Comparison of ENCODE assay signal across 21 cellular contexts in genomic region chr10:68725016-68725415, GRCh38. TPM values are rescaled to one million over a fixed set of nuclear protein-coding genes. Genes with fewer than 3 reads are reported as not detected.
DNase-seq lines count a peak whose midpoint lies in the region; ATAC-seq, FAIRE-seq and TF ChIP-seq lines count a peak whose summit lies in the region.
"Had no signal": no experiment of that assay in that cellular context is flagged by ENCODE, and none has a peak within 500 bp of the region (broad histone marks: within the 10 kb centered on the region; RNA-seq: fewer than 3 reads in every experiment).

No MANE protein-coding gene starts in this region.

- H3K4me3 Mint-ChIP-seq in activated T-helper 17 cell treated with anti-CD3 and anti-CD28 coated beads, Interleukin-2, amount 50 U/mL, for 72 hours: no peak overlapping the region
- H3K4me3 Mint-ChIP-seq: B cell had no signal

- peak overlapping the region; percentile 37 for H3K27ac Mint-ChIP-seq in activated T-helper 17 cell treated with anti-CD3 and anti-CD28 coated beads, Interleukin-2, amount 50 U/mL, for 72 hours
- H3K27ac Mint-ChIP-seq: B cell had no signal

- H3K27me3 Mint-ChIP-seq in activated T-helper 17 cell treated with anti-CD3 and anti-CD28 coated beads, Interleukin-2, amount 50 U/mL, for 72 hours: no peaks in the 10 kb centered on the region
- H3K27me3 Mint-ChIP-seq: B cell; CD8-positive, alpha-beta memory T cell had no signal

- no peak overlapping the region for H3K4me3 ChIP-seq in right atrium auricular region
- H3K4me3 ChIP-seq in heart left ventricle: no peak overlapping the region
- H3K4me3 ChIP-seq in trophoblast cell (ENCODE audit: low read depth, low read length): no peak overlapping the region
- H3K4me3 ChIP-seq: BLaER1 treated with 17β-estradiol and CSF1 and Interleukin-3, amounts not matched to agents 10 nM and 100 nM; GM12878; HAP-1 had no signal

- no peak overlapping the region for H4K91ac ChIP-seq in trophoblast cell (ENCODE audit: low read depth, low read length)

- intact Hi-C loops in heart left ventricle (cut with DNase I): loop anchor here in 4 of 10 donors (5.0 to 10.0 kb wide), 3 partner anchors 57 to 390 kb away; partner anchors contain the start of genes HNRNPH3 (in 1 of the 4) and PBLD (in 1 of the 4)

- H3K79me2 ChIP-seq in trophoblast cell (ENCODE audit: control insufficient read depth, insufficient read depth, low read length, poor library complexity): peaks cover 12% of the 10 kb centered on the region

- no peak overlapping the region for H3K23ac ChIP-seq in trophoblast cell (ENCODE audit: low read length)

- H2BK120ac ChIP-seq in trophoblast cell (ENCODE audit: insufficient read depth, low read length, poor library complexity): no peak overlapping the region

- peak overlapping the region; percentile 85 for H3K4ac ChIP-seq in trophoblast cell (ENCODE audit: low read depth, low read length)

- ATAC-seq in heart left ventricle (no peak), left lobe of liver (no peak), HG03159 (IDR thresholded peaks at IDR 0.05; ENCODE audit: unreplicated experiment) (no peak)
- ATAC-seq in activated T-helper 17 cell treated with anti-CD3 and anti-CD28 coated beads, Interleukin-2, amount 50 U/mL, for 72 hours (replicated peaks): no peak
- ATAC-seq: GM12878 had no signal

- peaks cover 87% of the 10 kb centered on the region for H3K36me3 Mint-ChIP-seq in activated T-helper 17 cell treated with anti-CD3 and anti-CD28 coated beads, Interleukin-2, amount 50 U/mL, for 72 hours (ENCODE audit: low read depth)

- H4K8ac ChIP-seq in trophoblast cell (ENCODE audit: low read depth, low read length): no peak overlapping the region

- H2BK12ac ChIP-seq in trophoblast cell (ENCODE audit: low read length): no peak overlapping the region

- no peak for TF ChIP-seq CTCF in right atrium auricular region (IDR thresholded peaks at IDR 0.05)
- TF ChIP-seq CTCF in heart left ventricle (IDR thresholded peaks at IDR 0.05): no peak

- no peak overlapping the region for H3K4me2 ChIP-seq in trophoblast cell (ENCODE audit: low read length)
- H3K4me2 ChIP-seq: BLaER1 treated with 17β-estradiol and CSF1 and Interleukin-3, amounts not matched to agents 10 nM and 100 nM had no signal

- H3K36me3 ChIP-seq in right atrium auricular region (peaks cover 42% of the 10 kb centered on the region), heart left ventricle (peaks cover 0 to 77% (median 66%) of the 10 kb centered on the region in 9 donors), trophoblast cell (ENCODE audit: control insufficient read depth in 1 of 2, insufficient read depth in 2 of 2, low read length in 2 of 2) (peaks cover 39 to 44% of the 10 kb centered on the region in 2 experiments)

- H3K4me1 Mint-ChIP-seq in activated T-helper 17 cell treated with anti-CD3 and anti-CD28 coated beads, Interleukin-2, amount 50 U/mL, for 72 hours: peaks cover 7% of the 10 kb centered on the region

- H3K4me1 ChIP-seq in right atrium auricular region: peaks cover 0 to 11% of the 10 kb centered on the region in 2 donors
- peaks cover 0 to 17% (median 9%) of the 10 kb centered on the region in 12 donors for H3K4me1 ChIP-seq in heart left ventricle
- peaks cover 0 to 4% of the 10 kb centered on the region in 2 experiments for H3K4me1 ChIP-seq in trophoblast cell (ENCODE audit: control insufficient read depth in 1 of 2, insufficient read depth in 2 of 2, low read length in 2 of 2)
- H3K4me1 ChIP-seq: HAP-1 had no signal

- H3K9me3 Mint-ChIP-seq in activated T-helper 17 cell treated with anti-CD3 and anti-CD28 coated beads, Interleukin-2, amount 50 U/mL, for 72 hours: no peaks in the 10 kb centered on the region

- no peaks in the 10 kb centered on the region for H3K27me3 ChIP-seq in right atrium auricular region
- no peaks in the 10 kb centered on the region for H3K27me3 ChIP-seq in heart left ventricle
- H3K27me3 ChIP-seq in trophoblast cell (ENCODE audit: insufficient read depth, low read length): no peaks in the 10 kb centered on the region
- H3K27me3 ChIP-seq: BLaER1 treated with 17β-estradiol and CSF1 and Interleukin-3, amounts not matched to agents 10 nM and 100 nM had no signal

- no peaks in the 10 kb centered on the region for H3K9me3 ChIP-seq in right atrium auricular region
- H3K9me3 ChIP-seq in heart left ventricle: no peaks in the 10 kb centered on the region
- H3K9me3 ChIP-seq in trophoblast cell (ENCODE audit: insufficient read depth, low read depth, low read length): no peaks in the 10 kb centered on the region

- DNase-seq in right atrium auricular region (ENCODE audit: low spot score) (peak; percentile 55), heart left ventricle (no peak), left lobe of liver (ENCODE audit: low spot score) (peak; percentile 16), trophoblast cell (no peak), NCI-H226 (no peak), GM12891 (ENCODE audit: insufficient read length, low spot score) (no peak)
- DNase-seq: CD8-positive, alpha-beta memory T cell; COR-L47; DMS 273 treated with DMSO at 0.1 percent for 48 hours; DMS53; DND-41; EL; GOT3 had no signal

- no peak for FAIRE-seq in GM12891 (lab: Jason Lieb, UNC)
- FAIRE-seq: GM12878, GM19239 had no signal

- H2AK5ac ChIP-seq in trophoblast cell (ENCODE audit: low read length): no peak overlapping the region

- H4K12ac ChIP-seq in trophoblast cell (ENCODE audit: low read depth, low read length): no peak overlapping the region

- H3K18ac ChIP-seq in trophoblast cell (ENCODE audit: low read length): no peak overlapping the region

- TF ChIP-seq POLR2A in heart left ventricle (IDR thresholded peaks at IDR 0.05): no peak
- TF ChIP-seq POLR2A in GM12891 (IDR thresholded peaks at IDR 0.05; ENCODE audit: low read depth, low read length): no peak

- H3K79me1 ChIP-seq in trophoblast cell (ENCODE audit: low read length): peaks cover 7% of the 10 kb centered on the region

- H2AFZ ChIP-seq in trophoblast cell (ENCODE audit: insufficient read depth, low read length, poor library complexity): no peak overlapping the region

- H3K14ac ChIP-seq in trophoblast cell (ENCODE audit: low read length): no peak overlapping the region

- H2BK5ac ChIP-seq in trophoblast cell (ENCODE audit: low read depth, low read length, poor library complexity): no peak overlapping the region

- no peak overlapping the region for H3K27ac ChIP-seq in right atrium auricular region
- H3K27ac ChIP-seq in heart left ventricle: no peak overlapping the region
- no peak overlapping the region for H3K27ac ChIP-seq in trophoblast cell (ENCODE audit: low read depth, low read length)
- H3K27ac ChIP-seq: BLaER1 treated with 17β-estradiol and CSF1 and Interleukin-3, amounts not matched to agents 10 nM and 100 nM; HL-60 had no signal

- WGBS in heart left ventricle, 4 donors: 95 to 97% (median 95%) methylated on average over 14 of the region's 14 CpGs
- WGBS in trophoblast cell (ENCODE audit: extremely low coverage, insufficient coverage, insufficient read length): no CpG with 5 or more reads among the region's 14 CpGs

- H3K9ac ChIP-seq in trophoblast cell (ENCODE audit: low read length): no peak overlapping the region
- H3K9ac ChIP-seq: BLaER1 treated with 17β-estradiol and CSF1 and Interleukin-3, amounts not matched to agents 10 nM and 100 nM had no signal

TF ChIP-seq in GM12891, 5 proteins besides CTCF, POLR2A, EP300 and RAD21:
- no peak for TF ChIP-seq SPI1 (IDR thresholded peaks at IDR 0.05; ENCODE audit: low read depth, low read length)
- no peak for TF ChIP-seq POLR2AphosphoS5 (IDR thresholded peaks at IDR 0.05; ENCODE audit: low read depth, low read length)

RNA-seq across cellular contexts. Expression of gene CCAR1, which starts 4.0 kb away (rescaled TPM):
- total RNA-seq in right atrium auricular region (10 to 100 TPM; 21.0 to 25.0 TPM), heart left ventricle (10 to 100 TPM; 21.7 to 37.9 (median 28.3) TPM), left lobe of liver (17.4 TPM)
- polyA plus RNA-seq in heart left ventricle: 10 to 100 TPM; 24.7 to 35.3 TPM
- total RNA-seq in activated T-helper 17 cell treated with anti-CD3 and anti-CD28 coated beads, Interleukin-2, amount 50 U/mL, for 72 hours: 100 to 1,000 TPM in 1 of 2 donors, 10 to 100 TPM in 1; 70.3 to 110 TPM
- polyA plus RNA-seq in trophoblast cell (2013): 78.0 and 83.9 TPM in 2 replicates
- polyA plus RNA-seq in GM12891 (2012; ENCODE audit: low read depth, missing spikeins): 36.1 TPM

Comparison
In these comparisons a context has a peak if more than half of its experiments do, and no peak if none do; other contexts are left out.
1. DNase-seq: peak in right atrium auricular region (single experiment) and left lobe of liver (single experiment); none in heart left ventricle (0 of 5), trophoblast cell (0 of 2), NCI-H226 (single experiment) and GM12891 (single experiment).